21 cellular contexts compared by ENCODE assay signal in genomic region chr7:141688038-141688437, GRCh38. TPM values are rescaled to one million over a fixed set of nuclear protein-coding genes. Genes with fewer than 3 reads are reported as not detected.
A peak's percentile ranks its signal among the peaks of the same experiment; 100 is the strongest.
DNase-seq lines count a peak whose midpoint lies in the region; ATAC-seq and TF ChIP-seq lines count a peak whose summit lies in the region.
"Had no signal": no experiment of that assay in that cellular context is flagged by ENCODE, and none has a peak within 500 bp of the region (broad histone marks: within the 10 kb centered on the region; RNA-seq: fewer than 3 reads in every experiment).

No MANE protein-coding gene starts in this region.

- no peak for ATAC-seq in thoracic aorta (ENCODE audit: insufficient number of reproducible peaks, low FRiP score, low read depth)
- ATAC-seq: A549; CD8-positive, alpha-beta T cell; HCT116; HepG2 had no signal

- H3K9ac ChIP-seq in endodermal cell (ENCODE audit: extremely low read depth, low read length, poor library complexity, severe bottlenecking), result no peak overlapping the region
- H3K9ac ChIP-seq: BLaER1 had no signal

- no peak overlapping the region for H3K4me3 Mint-ChIP-seq in endodermal cell
- H3K4me3 Mint-ChIP-seq: CD14-positive monocyte; CD8-positive, alpha-beta T cell; HFFc6; IgD-negative memory B cell had no signal

- no peak overlapping the region for H3K4me3 ChIP-seq in endodermal cell (ENCODE audit: low read length)
- peak overlapping the region; percentile 63 for H3K4me3 ChIP-seq in thoracic aorta
- no peak overlapping the region for H3K4me3 ChIP-seq in uterus
- no peak overlapping the region for H3K4me3 ChIP-seq in spleen
- H3K4me3 ChIP-seq: A549, BLaER1 had no signal

- H3K27me3 ChIP-seq in endodermal cell (ENCODE audit: control insufficient read depth, insufficient read depth, low read length, poor library complexity, severe bottlenecking) (no peaks in the 10 kb centered on the region), thoracic aorta (replicated peaks; ENCODE audit: insufficient read depth) (no peaks in the 10 kb centered on the region), uterus (no peaks in the 10 kb centered on the region), spleen (replicated peaks in 1 of 7) (no peaks in the 10 kb centered on the region)
- H3K27me3 ChIP-seq: BLaER1 had no signal

- peak overlapping the region; percentile 91 for H3K27ac ChIP-seq in angular gyrus (ENCODE audit: low read depth, low read length)
- peak overlapping the region; percentile 40 for H3K27ac ChIP-seq in endodermal cell (ENCODE audit: low read depth, low read length)
- H3K27ac ChIP-seq in thoracic aorta, result peak overlapping the region in 1 of 2 donors; percentile 65
- H3K27ac ChIP-seq in uterus, result no peak overlapping the region
- no peak overlapping the region for H3K27ac ChIP-seq in spleen
- H3K27ac ChIP-seq: 22Rv1, A549, BLaER1 had no signal

- peaks cover 1% of the 10 kb centered on the region for H3K9me3 Mint-ChIP-seq in endodermal cell
- H3K9me3 Mint-ChIP-seq: CD14-positive monocyte; CD8-positive, alpha-beta T cell; HFFc6; IgD-negative memory B cell had no signal

- H3K4me1 ChIP-seq in endodermal cell (ENCODE audit: control insufficient read depth, insufficient read depth, low read length) (peaks cover 10% of the 10 kb centered on the region), thoracic aorta (ENCODE audit: control insufficient read depth in 1 of 2, low read depth in 2 of 2) (peaks cover 12 to 16% of the 10 kb centered on the region in 2 donors), uterus (no peaks in the 10 kb centered on the region), spleen (peaks cover 0 to 14% (median 0%) of the 10 kb centered on the region in 6 donors)

- no peak overlapping the region for H3K27ac Mint-ChIP-seq in endodermal cell
- H3K27ac Mint-ChIP-seq: CD14-positive monocyte; CD8-positive, alpha-beta T cell; HFFc6 had no signal

- no peaks in the 10 kb centered on the region for H3K27me3 Mint-ChIP-seq in endodermal cell (ENCODE audit: insufficient read depth)
- H3K27me3 Mint-ChIP-seq: IgD-negative memory B cell had no signal

- TF ChIP-seq POLR2A in uterus (IDR thresholded peaks at IDR 0.05), result no peak
- no peak for TF ChIP-seq POLR2A in spleen (IDR thresholded peaks at IDR 0.05)

- intact Hi-C loops in uterus (cut with DNase I; ENCODE audit: low total_unique reads), result no loop called here
- intact Hi-C loops in spleen (cut with DNase I; ENCODE audit: low total_unique reads), result no loop called here

- H3K9me3 ChIP-seq in endodermal cell (ENCODE audit: control insufficient read depth, low read length), result no peaks in the 10 kb centered on the region
- H3K9me3 ChIP-seq in thoracic aorta, result no peaks in the 10 kb centered on the region
- H3K9me3 ChIP-seq in uterus, result no peaks in the 10 kb centered on the region
- H3K9me3 ChIP-seq in spleen, result no peaks in the 10 kb centered on the region
- H3K9me3 ChIP-seq: A549, BLaER1 had no signal

- peaks cover 11% of the 10 kb centered on the region for H3K36me3 Mint-ChIP-seq in endodermal cell (ENCODE audit: low read depth)

- TF ChIP-seq CTCF in endodermal cell (conservative IDR thresholded peaks at IDR 0.05), result no peak
- TF ChIP-seq CTCF in thoracic aorta (IDR thresholded peaks at IDR 0.05), result no peak
- TF ChIP-seq CTCF in uterus (IDR thresholded peaks at IDR 0.05), result no peak
- TF ChIP-seq CTCF in spleen (IDR thresholded peaks at IDR 0.05 in 8 of 11, conservative IDR thresholded peaks at IDR 0.05 in 3 of 11), result no peak

- peaks cover 29% of the 10 kb centered on the region for H3K4me1 Mint-ChIP-seq in endodermal cell
- H3K4me1 Mint-ChIP-seq: CD14-positive monocyte had no signal

- 90 to 100% methylated on average over 1 to 5 of the region's 5 CpGs for WGBS in endodermal cell (ENCODE audit: insufficient coverage in 1 of 2, insufficient read length in 1 of 2), 2 experiments
- WGBS in spleen, 5 donors, result 92 to 98% (median 94%) methylated on average over 5 of the region's 5 CpGs

- H3K36me3 ChIP-seq in endodermal cell (ENCODE audit: control insufficient read depth, insufficient read depth, low read length), result peaks cover 5% of the 10 kb centered on the region
- H3K36me3 ChIP-seq in thoracic aorta, result peaks cover 14% of the 10 kb centered on the region
- H3K36me3 ChIP-seq in uterus, result no peaks in the 10 kb centered on the region
- peaks cover 0 to 47% (median 18%) of the 10 kb centered on the region in 6 donors for H3K36me3 ChIP-seq in spleen

- DNase-seq in endodermal cell (no peak), pons (ENCODE audit: low spot score) (peak; percentile 91), thoracic aorta (ENCODE audit: low spot score) (no peak), uterus (no peak), spleen (no peak), AG20443 (ENCODE audit: low spot score) (no peak)
- DNase-seq: Calu3; CD8-positive, alpha-beta T cell; DMS79 treated with DMSO at 0.1 percent for 48 hours; GF-D8; GOT3; H7; HFFc6 had no signal

RNA-seq across cellular contexts. Expression of gene DENND11, which starts 13.9 kb away (rescaled TPM):
- total RNA-seq in endodermal cell (10 to 100 TPM; 24.5 to 25.4 TPM), thoracic aorta (10 to 100 TPM; 29.0 to 37.8 TPM), uterus (10 to 100 TPM in 3 of 4 donors, 1 to 10 TPM in 1; 8.5 to 29.2 (median 20.8) TPM), spleen (10 to 100 TPM; 37.9 to 68.4 (median 59.3) TPM)
- polyA plus RNA-seq in endodermal cell (2013, experiment 1 of 2), result 26.1 TPM
- polyA plus RNA-seq in endodermal cell (2013, experiment 2 of 2), result 22.6 TPM
- polyA plus RNA-seq in spleen, result 10 to 100 TPM in 1 of 3 donors, 1 to 10 TPM in 2; 7.6 to 14.4 (median 7.9) TPM

RNA-seq across cellular contexts. Expression of gene WEE2, which starts 20.1 kb away (rescaled TPM):
- total RNA-seq in endodermal cell (not detected), thoracic aorta (not detected), uterus (under 1 TPM in 1 of 4 donors, not detected in 3; 0.07 TPM), spleen (not detected)
- polyA plus RNA-seq in endodermal cell (2013, experiment 1 of 2), result 0.11 TPM
- not detected for polyA plus RNA-seq in endodermal cell (2013, experiment 2 of 2)
- under 1 TPM in 1 of 3 donors, not detected in 2; 0.04 TPM for polyA plus RNA-seq in spleen
- total RNA-seq: Calu3, HepG2, HFFc6 had no signal
- polyA plus RNA-seq: A549, CD14-positive monocyte, HepG2, IgD-negative memory B cell had no signal

RNA-seq across cellular contexts. Expression of gene SSBP1, which starts 50.1 kb away (rescaled TPM):
- total RNA-seq in endodermal cell (100 to 1,000 TPM; 179 to 194 TPM), thoracic aorta (100 to 1,000 TPM in 1 of 2 donors, 10 to 100 TPM in 1; 50.8 to 157 TPM), uterus (100 to 1,000 TPM in 1 of 4 donors, 10 to 100 TPM in 3; 56.9 to 110 (median 71.8) TPM), spleen (100 to 1,000 TPM in 2 of 7 donors, 10 to 100 TPM in 5; 69.3 to 122 (median 83.2) TPM)
- polyA plus RNA-seq in endodermal cell (2013, experiment 1 of 2), result 166 TPM
- polyA plus RNA-seq in endodermal cell (2013, experiment 2 of 2), result 154 TPM
- 100 to 1,000 TPM; 145 to 185 (median 166) TPM for polyA plus RNA-seq in spleen

Comparison
In these comparisons a context has a peak if more than half of its experiments do, and no peak if none do; other contexts are left out.
1. H3K27ac ChIP-seq: peak in angular gyrus (single experiment) and endodermal cell (single experiment); none in uterus (0 of 2) and spleen (0 of 8).